Comparison of ENCODE assay signal across 1 cellular context in the genomic region with DNA sequence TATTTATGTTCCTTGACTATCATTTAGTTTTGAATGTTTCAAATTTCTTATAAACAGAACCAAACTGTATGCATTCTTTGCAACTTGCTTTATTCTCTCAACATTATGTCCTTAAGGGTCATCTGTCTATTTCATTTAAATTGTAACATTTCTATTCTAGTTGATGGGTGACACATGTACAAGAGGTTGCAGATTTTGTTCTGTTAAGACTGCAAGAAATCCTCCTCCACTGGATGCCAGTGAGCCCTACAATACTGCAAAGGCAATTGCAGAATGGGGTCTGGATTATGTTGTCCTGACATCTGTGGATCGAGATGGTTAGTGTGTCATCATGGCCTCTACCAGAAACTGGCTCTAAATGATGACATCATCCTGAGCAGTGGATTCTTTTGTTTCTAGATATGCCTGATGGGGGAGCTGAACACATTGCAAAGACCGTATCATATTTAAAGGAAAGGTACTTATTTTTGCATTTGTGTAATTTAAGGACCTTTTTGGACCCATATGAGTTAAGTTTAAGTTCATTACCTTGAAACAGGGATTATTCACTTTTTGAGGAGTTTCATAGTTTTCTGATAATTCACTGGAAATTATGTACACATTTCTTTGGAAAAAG.
TF ChIP-seq lines count a peak whose summit lies in the region.

No MANE protein-coding gene starts in this region.

TF ChIP-seq in HEK293, 187 proteins besides CTCF, POLR2A, EP300 and RAD21 (continued from another document):
- TF ChIP-seq, protein P1, sequence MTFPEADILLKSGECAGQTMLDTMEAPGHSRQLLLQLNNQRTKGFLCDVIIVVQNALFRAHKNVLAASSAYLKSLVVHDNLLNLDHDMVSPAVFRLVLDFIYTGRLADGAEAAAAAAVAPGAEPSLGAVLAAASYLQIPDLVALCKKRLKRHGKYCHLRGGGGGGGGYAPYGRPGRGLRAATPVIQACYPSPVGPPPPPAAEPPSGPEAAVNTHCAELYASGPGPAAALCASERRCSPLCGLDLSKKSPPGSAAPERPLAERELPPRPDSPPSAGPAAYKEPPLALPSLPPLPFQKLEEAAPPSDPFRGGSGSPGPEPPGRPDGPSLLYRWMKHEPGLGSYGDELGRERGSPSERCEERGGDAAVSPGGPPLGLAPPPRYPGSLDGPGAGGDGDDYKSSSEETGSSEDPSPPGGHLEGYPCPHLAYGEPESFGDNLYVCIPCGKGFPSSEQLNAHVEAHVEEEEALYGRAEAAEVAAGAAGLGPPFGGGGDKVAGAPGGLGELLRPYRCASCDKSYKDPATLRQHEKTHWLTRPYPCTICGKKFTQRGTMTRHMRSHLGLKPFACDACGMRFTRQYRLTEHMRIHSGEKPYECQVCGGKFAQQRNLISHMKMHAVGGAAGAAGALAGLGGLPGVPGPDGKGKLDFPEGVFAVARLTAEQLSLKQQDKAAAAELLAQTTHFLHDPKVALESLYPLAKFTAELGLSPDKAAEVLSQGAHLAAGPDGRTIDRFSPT (tag by site-specific recombination; IDR thresholded peaks at IDR 0.05), result no peak
- TF ChIP-seq ZNF366 (tag by site-specific recombination; conservative IDR thresholded peaks at IDR 0.05) (peak; percentile 40; the same call in 1 of the 2 replicates), ZNF610 (tag by site-specific recombination; IDR thresholded peaks at IDR 0.05; ENCODE audit: borderline replicate concordance) (no peak), ZNF335 (tag by site-specific recombination; conservative IDR thresholded peaks at IDR 0.05) (peak; percentile 81), ZNF530 (tag by site-specific recombination; IDR thresholded peaks at IDR 0.05; ENCODE audit: low read depth) (no peak), OSR2 (tag by site-specific recombination; IDR thresholded peaks at IDR 0.05) (no peak)
- TF ChIP-seq, protein P2, sequence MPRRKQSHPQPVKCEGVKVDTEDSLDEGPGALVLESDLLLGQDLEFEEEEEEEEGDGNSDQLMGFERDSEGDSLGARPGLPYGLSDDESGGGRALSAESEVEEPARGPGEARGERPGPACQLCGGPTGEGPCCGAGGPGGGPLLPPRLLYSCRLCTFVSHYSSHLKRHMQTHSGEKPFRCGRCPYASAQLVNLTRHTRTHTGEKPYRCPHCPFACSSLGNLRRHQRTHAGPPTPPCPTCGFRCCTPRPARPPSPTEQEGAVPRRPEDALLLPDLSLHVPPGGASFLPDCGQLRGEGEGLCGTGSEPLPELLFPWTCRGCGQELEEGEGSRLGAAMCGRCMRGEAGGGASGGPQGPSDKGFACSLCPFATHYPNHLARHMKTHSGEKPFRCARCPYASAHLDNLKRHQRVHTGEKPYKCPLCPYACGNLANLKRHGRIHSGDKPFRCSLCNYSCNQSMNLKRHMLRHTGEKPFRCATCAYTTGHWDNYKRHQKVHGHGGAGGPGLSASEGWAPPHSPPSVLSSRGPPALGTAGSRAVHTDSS (tag by site-specific recombination; IDR thresholded peaks at IDR 0.05), result no peak
